8 cellular contexts compared by ENCODE assay signal in the genomic region with DNA sequence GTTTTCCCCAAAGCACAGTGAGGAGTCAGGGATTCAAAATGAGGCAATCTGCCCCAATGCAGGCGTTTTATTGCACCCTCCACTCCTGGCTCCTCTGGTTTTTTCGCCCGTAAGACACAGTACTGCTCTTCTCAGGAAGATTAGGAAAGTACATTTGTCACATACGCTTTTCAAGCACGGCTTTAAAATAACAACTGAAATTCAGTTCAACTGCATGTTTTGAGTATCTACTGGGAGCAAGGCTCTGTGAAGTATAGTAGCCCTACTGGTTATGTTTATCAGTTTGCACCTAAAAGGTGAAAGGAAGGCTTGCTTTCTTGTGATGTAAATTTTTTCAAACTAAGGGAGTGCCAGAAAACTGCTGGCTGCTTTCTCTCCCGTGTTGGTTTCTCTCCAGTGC. TPM values are rescaled to one million over a fixed set of nuclear protein-coding genes. Genes with fewer than 3 reads are reported as not detected.
A peak's percentile ranks its signal among the peaks of the same experiment; 100 is the strongest.
DNase-seq lines count a peak whose midpoint lies in the region; ATAC-seq and TF ChIP-seq lines count a peak whose summit lies in the region.

No MANE protein-coding gene starts in this region.

- H3K9ac ChIP-seq in HCT116 (ENCODE audit: low read length) (peak overlapping the region; percentile 82), iPS-18a (ENCODE audit: low read length) (peak overlapping the region; percentile 90)

- H3K4me3 ChIP-seq in A673 (ENCODE audit: low read depth, low read length, poor library complexity, severe bottlenecking): peak overlapping the region; percentile 67
- H3K4me3 ChIP-seq in HCT116 (replicated peaks in 1 of 2; ENCODE audit: low read depth in 1 of 2, low read length in 2 of 2): peak overlapping the region; percentile 64 to 85
- H3K4me3 ChIP-seq in iPS-18a (ENCODE audit: low read length): peak overlapping the region; percentile 90

- H3K9me2 ChIP-seq in HCT116 (ENCODE audit: insufficient read depth): no peaks in the 10 kb centered on the region

- POLR2A ChIA-PET in A673 (lab: Charles Lee; ENCODE audit: low non-redundant PET): no interaction called here
- POLR2A ChIA-PET in HCT116 (lab: Charles Lee): no interaction called here

- BruUV-seq in A673 (replicated peaks; lab: Mats Ljungman, UMichigan) (TSS peak; percentile 57), HCT116 (replicated peaks; lab: Mats Ljungman, UMichigan) (TSS peak; percentile 65)

- ATAC-seq in HCT116 (no peak), GM19035 (IDR thresholded peaks at IDR 0.05; ENCODE audit: unreplicated experiment) (no peak)
- ATAC-seq in stimulated activated effector memory CD8-positive, alpha-beta T cell treated with anti-CD3 and anti-CD28 coated beads, Interleukin-12 subunit alpha, Interleukin-12 subunit beta, amount 100 ng/mL, for 72 hours: no peak

- peaks cover 15% of the 10 kb centered on the region; the same call in 1 of the 2 replicates for H3K79me2 ChIP-seq in HCT116 (ENCODE audit: insufficient read depth, low read length)

- H3K27ac ChIP-seq in A673 (ENCODE audit: low read depth, low read length, poor library complexity, severe bottlenecking) (peak overlapping the region; percentile 96), HCT116 (ENCODE audit: low read depth, low read length) (peak overlapping the region; percentile 96), iPS-18a (ENCODE audit: low read length) (peak overlapping the region; percentile 98)

- no peaks in the 10 kb centered on the region for H3K9me3 Mint-ChIP-seq in activated T-helper 2 cell treated with anti-CD3 and anti-CD28 coated beads, Interferon-gamma antibody, Interleukin-2, Interleukin-4, amounts not matched to agents 10 μg/mL and 5 μg/mL and 100 μg/mL, durations not matched to agents 14 hours and 24 hours and 36 hours
- H3K9me3 Mint-ChIP-seq in stimulated activated effector memory CD8-positive, alpha-beta T cell treated with anti-CD3 and anti-CD28 coated beads, Interleukin-12 subunit alpha, Interleukin-12 subunit beta, amount 100 ng/mL, for 72 hours: no peaks in the 10 kb centered on the region

- TF ChIP-seq POLR2A in HCT116 (IDR thresholded peaks at IDR 0.05; ENCODE audit: borderline replicate concordance, extremely low read depth, insufficient read depth, insufficient read length): no peak

- H3K36me3 ChIP-seq in A673 (ENCODE audit: insufficient read depth, low read length, poor library complexity, severe bottlenecking): no peaks in the 10 kb centered on the region
- no peaks in the 10 kb centered on the region for H3K36me3 ChIP-seq in HCT116 (ENCODE audit: control insufficient read depth in 1 of 2, insufficient read depth in 2 of 2, low read length in 2 of 2)
- no peaks in the 10 kb centered on the region for H3K36me3 ChIP-seq in iPS-18a (ENCODE audit: control insufficient read depth, low read depth, low read length)

- H3K36me3 Mint-ChIP-seq in activated T-helper 2 cell treated with anti-CD3 and anti-CD28 coated beads, Interferon-gamma antibody, Interleukin-2, Interleukin-4, amounts not matched to agents 10 μg/mL and 5 μg/mL and 100 μg/mL, durations not matched to agents 14 hours and 24 hours and 36 hours (ENCODE audit: low read depth): no peaks in the 10 kb centered on the region
- H3K36me3 Mint-ChIP-seq in stimulated activated effector memory CD8-positive, alpha-beta T cell treated with anti-CD3 and anti-CD28 coated beads, Interleukin-12 subunit alpha, Interleukin-12 subunit beta, amount 100 ng/mL, for 72 hours: peaks cover 16% of the 10 kb centered on the region

- H3K9me3 ChIP-seq in A673 (ENCODE audit: low read depth, low read length, poor library complexity, severe bottlenecking): no peaks in the 10 kb centered on the region
- no peaks in the 10 kb centered on the region for H3K9me3 ChIP-seq in HCT116 (ENCODE audit: control insufficient read depth in 1 of 2, insufficient read depth in 1 of 2, low read depth in 1 of 2, low read length in 2 of 2)
- H3K9me3 ChIP-seq in iPS-18a (ENCODE audit: control insufficient read depth, low read depth, low read length): no peaks in the 10 kb centered on the region

- RAD21 ChIA-PET in HCT116 (lab: Charles Lee; ENCODE audit: low non-redundant PET in 1 of 2, low total read pairs in 2 of 2, uncharacterized antibody in 2 of 2, unreplicated experiment in 2 of 2): no interaction called here

- H3K27me3 ChIP-seq in A673 (replicated peaks; ENCODE audit: insufficient read depth, low read depth, low read length, poor library complexity) (no peaks in the 10 kb centered on the region), HCT116 (ENCODE audit: insufficient read depth, low read length) (no peaks in the 10 kb centered on the region), iPS-18a (ENCODE audit: control insufficient read depth, insufficient read depth, low read length) (peaks cover 5% of the 10 kb centered on the region)

- TF ChIP-seq CTCF in A673 (conservative IDR thresholded peaks at IDR 0.05; ENCODE audit: low read depth, low read length) (no peak), HCT116 (IDR thresholded peaks at IDR 0.05 in 2 of 3, conservative IDR thresholded peaks at IDR 0.05 in 1 of 3; ENCODE audit: borderline replicate concordance in 1 of 3, insufficient read depth in 1 of 3, low read depth in 2 of 3, low read length in 2 of 3) (no peak)

- peaks cover 20% of the 10 kb centered on the region for H3K4me1 ChIP-seq in A673 (ENCODE audit: insufficient read depth, low read length, poor library complexity, severe bottlenecking)
- peaks cover 16 to 27% of the 10 kb centered on the region in 2 experiments for H3K4me1 ChIP-seq in HCT116 (ENCODE audit: control insufficient read depth in 1 of 2, insufficient read depth in 2 of 2, low read length in 2 of 2)
- H3K4me1 ChIP-seq in iPS-18a (ENCODE audit: control insufficient read depth, low read depth, low read length): peaks cover 44% of the 10 kb centered on the region

- H3K27me3 Mint-ChIP-seq in activated T-helper 2 cell treated with anti-CD3 and anti-CD28 coated beads, Interferon-gamma antibody, Interleukin-2, Interleukin-4, amounts not matched to agents 10 μg/mL and 5 μg/mL and 100 μg/mL, durations not matched to agents 14 hours and 24 hours and 36 hours (ENCODE audit: low read depth): peaks cover 29% of the 10 kb centered on the region

- no peaks in the 10 kb centered on the region for H4K20me1 ChIP-seq in HCT116 (ENCODE audit: insufficient read depth)

- H3K4me3 Mint-ChIP-seq in activated T-helper 2 cell treated with anti-CD3 and anti-CD28 coated beads, Interferon-gamma antibody, Interleukin-2, Interleukin-4, amounts not matched to agents 10 μg/mL and 5 μg/mL and 100 μg/mL, durations not matched to agents 14 hours and 24 hours and 36 hours (ENCODE audit: low read depth): peak overlapping the region; percentile 83
- H3K4me3 Mint-ChIP-seq in stimulated activated effector memory CD8-positive, alpha-beta T cell treated with anti-CD3 and anti-CD28 coated beads, Interleukin-12 subunit alpha, Interleukin-12 subunit beta, amount 100 ng/mL, for 72 hours: peak overlapping the region; percentile 94

- CTCF ChIA-PET in A673 (lab: Charles Lee) (interaction anchor here (1.0 kb wide), 1 partner anchor 207 kb away, joined by 5 read pairs; no protein-coding TSS in a partner anchor), HCT116 (lab: Charles Lee) (no interaction called here)

- H3K27ac Mint-ChIP-seq in activated T-helper 2 cell treated with anti-CD3 and anti-CD28 coated beads, Interferon-gamma antibody, Interleukin-2, Interleukin-4, amounts not matched to agents 10 μg/mL and 5 μg/mL and 100 μg/mL, durations not matched to agents 14 hours and 24 hours and 36 hours: peak overlapping the region; percentile 77
- peak overlapping the region; percentile 85 for H3K27ac Mint-ChIP-seq in stimulated activated effector memory CD8-positive, alpha-beta T cell treated with anti-CD3 and anti-CD28 coated beads, Interleukin-12 subunit alpha, Interleukin-12 subunit beta, amount 100 ng/mL, for 72 hours

- DNase-seq in A673 (ENCODE audit: low spot score) (peak; percentile 19), HCT116 (ENCODE audit: low read depth, low spot score) (no peak), NCI-H2171 treated with DMSO at 0.1 percent for 48 hours (lab: John Stamatoyannopoulos, UW) (no peak)
- DNase-seq in activated T-helper 2 cell treated with anti-CD3 and anti-CD28 coated beads, Interferon-gamma antibody, Interleukin-2, Interleukin-4, amounts not matched to agents 10 μg/mL and 5 μg/mL and 100 μg/mL, durations not matched to agents 14 hours and 24 hours and 36 hours (ENCODE audit: low spot score): no peak
- DNase-seq in stimulated activated effector memory CD8-positive, alpha-beta T cell treated with anti-CD3 and anti-CD28 coated beads, Interleukin-12 subunit alpha, Interleukin-12 subunit beta, amount 100 ng/mL, for 72 hours (ENCODE audit: low spot score in 2 of 2): no peak
- DNase-seq in stimulated activated CD4-positive, alpha-beta T cell treated with anti-CD3 and anti-CD28 coated beads, Interleukin-12 subunit alpha, Interleukin-12 subunit beta, amount 100 ng/mL, for 4 hours: no peak

- H3K4me2 ChIP-seq in HCT116 (ENCODE audit: low read length): peak overlapping the region; percentile 84

- peak overlapping the region; percentile 77 for H2AFZ ChIP-seq in HCT116 (ENCODE audit: low read depth, low read length, poor library complexity, severe bottlenecking)

- intact Hi-C loops in A673 (cut with micrococcal nuclease; ENCODE audit: unreplicated experiment) (no loop called here), HCT116 (cut with micrococcal nuclease) (loop anchor here (2.0 kb wide), 1 partner anchor 65 kb away; no protein-coding TSS in a partner anchor)
- intact Hi-C loops in activated T-helper 2 cell treated with anti-CD3 and anti-CD28 coated beads, Interferon-gamma antibody, Interleukin-2, Interleukin-4, amounts not matched to agents 10 μg/mL and 5 μg/mL and 100 μg/mL, durations not matched to agents 14 hours and 24 hours and 36 hours (cut with micrococcal nuclease): loop anchor here (1.0 to 10.0 kb wide), 2 partner anchors 85 to 109 kb away; partner anchors contain the start of gene ASAH2B

- peaks cover 37% of the 10 kb centered on the region for H3K4me1 Mint-ChIP-seq in activated T-helper 2 cell treated with anti-CD3 and anti-CD28 coated beads, Interferon-gamma antibody, Interleukin-2, Interleukin-4, amounts not matched to agents 10 μg/mL and 5 μg/mL and 100 μg/mL, durations not matched to agents 14 hours and 24 hours and 36 hours (ENCODE audit: low read depth)
- H3K4me1 Mint-ChIP-seq in stimulated activated effector memory CD8-positive, alpha-beta T cell treated with anti-CD3 and anti-CD28 coated beads, Interleukin-12 subunit alpha, Interleukin-12 subunit beta, amount 100 ng/mL, for 72 hours: peaks cover 34% of the 10 kb centered on the region

- TF ChIP-seq RAD21 in HCT116 (IDR thresholded peaks at IDR 0.05; ENCODE audit: low read depth): no peak

TF ChIP-seq in HCT116, 20 proteins besides CTCF, POLR2A, EP300 and RAD21:
- no peak for TF ChIP-seq ELF1 (IDR thresholded peaks at IDR 0.05; ENCODE audit: borderline replicate concordance, low read depth)
- 0 out of 2 replicates have a peak, but pooled peaks have one; percentile 7 for TF ChIP-seq SIN3A (IDR thresholded peaks at IDR 0.05; ENCODE audit: low read depth)
TF ChIP-seq in HCT116: peak in this region for 1.

RNA-seq across cellular contexts. Expression of gene SGMS1, which starts 1.9 kb away (rescaled TPM):
- total RNA-seq in A673 (2021) (13.0 and 13.2 TPM in 2 replicates), HCT116 (2021; ENCODE audit: unreplicated experiment) (29.1 TPM)
- 13.3 and 14.7 TPM in 2 replicates for polyA plus RNA-seq in HCT116 (2012)
- total RNA-seq in activated T-helper 2 cell treated with anti-CD3 and anti-CD28 coated beads, Interferon-gamma antibody, Interleukin-2, Interleukin-4, amounts not matched to agents 10 μg/mL and 5 μg/mL and 100 μg/mL, durations not matched to agents 14 hours and 24 hours and 36 hours: 10.7 and 11.3 TPM in 2 replicates
